Comparison of ENCODE assay signal across 26 cellular contexts in genomic region chr5:108801301-108801700, GRCh38. TPM values are rescaled to one million over a fixed set of nuclear protein-coding genes. Genes with fewer than 3 reads are reported as not detected.
DNase-seq lines count a peak whose midpoint lies in the region; ATAC-seq and TF ChIP-seq lines count a peak whose summit lies in the region.
"Had no signal": no experiment of that assay in that cellular context is flagged by ENCODE, and none has a peak within 500 bp of the region (broad histone marks: within the 10 kb centered on the region; RNA-seq: fewer than 3 reads in every experiment).

No MANE protein-coding gene starts in this region.

- no peak overlapping the region for H3K4me3 ChIP-seq in fibroblast of lung (replicated peaks in 1 of 4; ENCODE audit: control extremely low read depth in 1 of 4, insufficient read depth in 1 of 4, low read depth in 3 of 4, low read length in 4 of 4)
- no peak overlapping the region for H3K4me3 ChIP-seq in smooth muscle cell
- H3K4me3 ChIP-seq: colonic mucosa, esophagus muscularis mucosa, left ventricle myocardium inferior, stomach, thyroid gland had no signal

- intact Hi-C loops in left cardiac atrium (cut with DNase I), result no loop called here

- H3K9ac ChIP-seq in fibroblast of lung (ENCODE audit: insufficient read depth, low read length) (no peak overlapping the region), smooth muscle cell (ENCODE audit: low read depth) (peak overlapping the region; percentile 9)

- no peak for ATAC-seq in GM19324 (IDR thresholded peaks at IDR 0.05; ENCODE audit: low FRiP score, unreplicated experiment)
- ATAC-seq in left cardiac atrium, result no peak
- ATAC-seq: CD8-positive, alpha-beta T cell; effector memory CD8-positive, alpha-beta T cell; natural killer cell had no signal

- in situ Hi-C loops in SK-MEL-5 (cut with HindIII; ENCODE audit: low pct_unique_long_range_greater_than_20kb, low sequenced_read_pairs), result no loop called here

- no peak overlapping the region for H3K4me3 Mint-ChIP-seq in activated naive CD4-positive, alpha-beta T cell treated with anti-CD3 and anti-CD28 coated beads, Interleukin-2, amount 50 U/mL, for 24 hours
- H3K4me3 Mint-ChIP-seq: activated naive CD4-positive, alpha-beta T cell treated with anti-CD3 and anti-CD28 coated beads for 36 hours; activated T-helper 1 cell treated with anti-CD3 and anti-CD28 coated beads, Interleukin-12 subunit alpha, Interleukin-12 subunit beta, Interleukin-2, Interleukin-4 antibody, amounts not matched to agents 30 ng/mL and 10 ng/mL and 1 ng/mL, durations not matched to agents 14 hours and 24 hours and 36 hours; CD8-positive, alpha-beta T cell; effector memory CD8-positive, alpha-beta T cell; natural killer cell had no signal

- H3K4me2 ChIP-seq in fibroblast of lung (ENCODE audit: extremely low read depth, insufficient read depth, low read length), result peak overlapping the region; percentile 48
- peak overlapping the region; percentile 35 for H3K4me2 ChIP-seq in smooth muscle cell

- WGBS in smooth muscle cell (ENCODE audit: low lambda C conversion rate), result 92% methylated on average over 3 of the region's 3 CpGs

- H4K20me1 ChIP-seq in fibroblast of lung (ENCODE audit: control insufficient read depth, extremely low read depth, insufficient read depth, low read length) (no peaks in the 10 kb centered on the region), smooth muscle cell (ENCODE audit: low read depth) (no peaks in the 10 kb centered on the region)

- H3K9me3 Mint-ChIP-seq in activated naive CD4-positive, alpha-beta T cell treated with anti-CD3 and anti-CD28 coated beads, Interleukin-2, amount 50 U/mL, for 24 hours, result peaks cover 5% of the 10 kb centered on the region

- peak overlapping the region; percentile 38 for H3K27ac Mint-ChIP-seq in activated naive CD4-positive, alpha-beta T cell treated with anti-CD3 and anti-CD28 coated beads, Interleukin-2, amount 50 U/mL, for 24 hours
- H3K27ac Mint-ChIP-seq: activated naive CD4-positive, alpha-beta T cell treated with anti-CD3 and anti-CD28 coated beads for 36 hours; activated T-helper 1 cell treated with anti-CD3 and anti-CD28 coated beads, Interleukin-12 subunit alpha, Interleukin-12 subunit beta, Interleukin-2, Interleukin-4 antibody, amounts not matched to agents 30 ng/mL and 10 ng/mL and 1 ng/mL, durations not matched to agents 14 hours and 24 hours and 36 hours; CD8-positive, alpha-beta T cell; effector memory CD8-positive, alpha-beta T cell; natural killer cell had no signal

- H3K27me3 ChIP-seq in fibroblast of lung (ENCODE audit: control insufficient read depth, insufficient read depth, low read length) (no peaks in the 10 kb centered on the region), smooth muscle cell (ENCODE audit: low read depth) (no peaks in the 10 kb centered on the region)
- H3K27me3 ChIP-seq: colonic mucosa, esophagus muscularis mucosa, stomach, thyroid gland had no signal

- H3K36me3 Mint-ChIP-seq in activated naive CD4-positive, alpha-beta T cell treated with anti-CD3 and anti-CD28 coated beads, Interleukin-2, amount 50 U/mL, for 24 hours, result peaks cover 32% of the 10 kb centered on the region

- H2AFZ ChIP-seq in fibroblast of lung (ENCODE audit: low read length) (no peak overlapping the region), smooth muscle cell (ENCODE audit: low read depth) (no peak overlapping the region)

- no peak for DNase-seq in activated naive CD4-positive, alpha-beta T cell treated with anti-CD3 and anti-CD28 coated beads, Interleukin-2, amount 50 U/mL, for 16 hours
- DNase-seq in SK-MEL-5 (ENCODE audit: low read depth, low spot score), result peak; percentile 23
- peak in 1 of 2 donors; percentile 13 for DNase-seq in fibroblast of lung (ENCODE audit: low read depth in 2 of 2)
- no peak for DNase-seq in smooth muscle cell (lab: John Stamatoyannopoulos, UW; ENCODE audit: unreplicated experiment)
- DNase-seq in NCI-H2196 (lab: John Stamatoyannopoulos, UW; ENCODE audit: unreplicated experiment), result no peak
- DNase-seq in left cardiac atrium, result no peak
- DNase-seq: 8988T; activated CD4-positive, alpha-beta T cell treated with anti-CD3 and anti-CD28 coated beads for 48 hours; activated naive CD4-positive, alpha-beta T cell treated with anti-CD3 and anti-CD28 coated beads for 36 hours; amygdala; CD8-positive, alpha-beta T cell; colonic mucosa; effector memory CD8-positive, alpha-beta T cell; left ventricle myocardium inferior; midbrain; natural killer cell; NCI-H1105; NCI-H2081; NCI-H69; stimulated activated CD4-positive, alpha-beta T cell treated with anti-CD3 and anti-CD28 coated beads, Interleukin-2, amount 100 ng/mL, for 24 hours; stomach; thyroid gland had no signal

- H3K27me3 Mint-ChIP-seq in activated naive CD4-positive, alpha-beta T cell treated with anti-CD3 and anti-CD28 coated beads, Interleukin-2, amount 50 U/mL, for 24 hours, result no peaks in the 10 kb centered on the region
- H3K27me3 Mint-ChIP-seq: effector memory CD8-positive, alpha-beta T cell had no signal

- H3K36me3 ChIP-seq in fibroblast of lung (ENCODE audit: control insufficient read depth, insufficient read depth, low read length) (no peaks in the 10 kb centered on the region), smooth muscle cell (ENCODE audit: low read depth) (peaks cover 19% of the 10 kb centered on the region)
- H3K36me3 ChIP-seq: colonic mucosa, thyroid gland had no signal

- H3K27ac ChIP-seq in fibroblast of lung (ENCODE audit: insufficient read depth, low read length) (peak overlapping the region; percentile 1), smooth muscle cell (ENCODE audit: low read depth) (peak overlapping the region; percentile 78)
- H3K27ac ChIP-seq: colonic mucosa, esophagus muscularis mucosa, left ventricle myocardium inferior, stomach, thyroid gland had no signal

- peaks cover 8% of the 10 kb centered on the region for H3K4me1 Mint-ChIP-seq in activated naive CD4-positive, alpha-beta T cell treated with anti-CD3 and anti-CD28 coated beads, Interleukin-2, amount 50 U/mL, for 24 hours

- H3K79me2 ChIP-seq in fibroblast of lung (ENCODE audit: control insufficient read depth, insufficient read depth, low read length) (peaks cover 12% of the 10 kb centered on the region), smooth muscle cell (ENCODE audit: low read depth) (peaks cover 44% of the 10 kb centered on the region)

- H3K9me3 ChIP-seq in fibroblast of lung (ENCODE audit: control insufficient read depth, insufficient read depth, low read depth, low read length) (no peaks in the 10 kb centered on the region), smooth muscle cell (replicated peaks; ENCODE audit: low read depth) (peaks cover 16% of the 10 kb centered on the region)
- H3K9me3 ChIP-seq: colonic mucosa, thyroid gland had no signal

- H3F3A ChIP-seq in smooth muscle cell (ENCODE audit: low read depth), result no peaks in the 10 kb centered on the region

- TF ChIP-seq CTCF in fibroblast of lung (conservative IDR thresholded peaks at IDR 0.05 in 1 of 2, IDR thresholded peaks at IDR 0.05 in 1 of 2; ENCODE audit: low read depth in 1 of 2, low read length in 2 of 2) (no peak), smooth muscle cell (IDR thresholded peaks at IDR 0.05; ENCODE audit: borderline replicate concordance, insufficient read depth, poor library complexity, severe bottlenecking) (no peak)

- H3K4me1 ChIP-seq in fibroblast of lung (ENCODE audit: control insufficient read depth, extremely low read depth, insufficient read depth, low read length) (no peaks in the 10 kb centered on the region), smooth muscle cell (ENCODE audit: low read depth) (no peaks in the 10 kb centered on the region)
- H3K4me1 ChIP-seq: colonic mucosa, left ventricle myocardium inferior, stomach, thyroid gland had no signal

RNA-seq across cellular contexts. Expression of gene FER, which starts 53.6 kb away (rescaled TPM):
- total RNA-seq in SK-MEL-5 (2014; rRNA removed; shearing (Covaris generic)), result 18.8 and 20.1 TPM in 2 replicates
- polyA plus RNA-seq in SK-MEL-5 (2015; cell fraction: cytosol; rRNA removed), result 5.3 and 6.4 TPM in 2 replicates
- polyA plus RNA-seq in SK-MEL-5 (2015; cell fraction: nucleus; rRNA removed), result 5.1 and 5.9 TPM in 2 replicates
- total RNA-seq in fibroblast of lung (18.5 and 21.3 TPM in 2 replicates), smooth muscle cell (16.4 and 26.4 TPM in 2 replicates), left cardiac atrium (10 to 100 TPM; 17.6 to 19.0 TPM)
- polyA plus RNA-seq in fibroblast of lung (9.6 and 12.2 TPM in 2 replicates), smooth muscle cell (15.2 and 15.6 TPM in 2 replicates)
- polyA plus RNA-seq in fibroblast of lung (2012), result 5.7 and 9.3 TPM in 2 replicates
- 3.9 and 5.9 TPM in 2 replicates for polyA minus RNA-seq in fibroblast of lung (ENCODE audit: low replicate concordance)
